ENCODE assay signal across 11 cellular contexts in genomic region chr15:74788042-74788715, GRCh38. TPM values are rescaled to one million over a fixed set of nuclear protein-coding genes. Genes with fewer than 3 reads are reported as not detected.
DNase-seq lines count a peak whose midpoint lies in the region; ATAC-seq, FAIRE-seq and TF ChIP-seq lines count a peak whose summit lies in the region.
"Had no signal": no experiment of that assay in that cellular context is flagged by ENCODE, and none has a peak within 500 bp of the region (broad histone marks: within the 10 kb centered on the region; RNA-seq: fewer than 3 reads in every experiment).

No MANE protein-coding gene starts in this region.

- peak overlapping the region; percentile 85 to 96 (median 92) for H3K4me3 Mint-ChIP-seq in CD4-positive, alpha-beta memory T cell
- no peak overlapping the region for H3K4me3 Mint-ChIP-seq in nephron progenitor cell

- H3K4me1 ChIP-seq in CD4-positive, alpha-beta memory T cell (ENCODE audit: insufficient read depth, low read length), result peaks cover 96% of the 10 kb centered on the region
- H3K4me1 ChIP-seq in K562 (replicated peaks in 1 of 2; ENCODE audit: control insufficient read depth in 2 of 2, insufficient read depth in 2 of 2, low read length in 2 of 2), result peaks cover 40 to 64% of the 10 kb centered on the region in 2 experiments

- peaks cover 0 to 3% (median 0%) of the 10 kb centered on the region in 8 donors for H3K9me3 Mint-ChIP-seq in CD4-positive, alpha-beta memory T cell
- no peaks in the 10 kb centered on the region for H3K9me3 Mint-ChIP-seq in nephron progenitor cell

- peaks cover 13 to 52% of the 10 kb centered on the region in 2 donors for H3K36me3 Mint-ChIP-seq in CD4-positive, alpha-beta memory T cell
- peaks cover 4% of the 10 kb centered on the region for H3K36me3 Mint-ChIP-seq in nephron progenitor cell (ENCODE audit: low read depth)

- TF ChIP-seq POLR2A in K562 (conservative IDR thresholded peaks at IDR 0.05), result no peak

- H3K36me3 ChIP-seq in CD4-positive, alpha-beta memory T cell (ENCODE audit: insufficient read depth, low read length), result peaks cover 11% of the 10 kb centered on the region
- peaks cover 74% of the 10 kb centered on the region; the same call in 2 of the 3 replicates for H3K36me3 ChIP-seq in K562 (ENCODE audit: control insufficient read depth, insufficient read depth, low read length)
- H3K36me3 ChIP-seq: prostate gland, tibial artery had no signal

- TF ChIP-seq CTCF in K562 (IDR thresholded peaks at IDR 0.05 in 2 of 3, conservative IDR thresholded peaks at IDR 0.05 in 1 of 3; ENCODE audit: insufficient read depth in 2 of 3, low read depth in 1 of 3, low read length in 3 of 3), result no peak
- TF ChIP-seq CTCF in nephron progenitor cell (IDR thresholded peaks at IDR 0.05), result no peak

- intact Hi-C loops in CD4-positive, alpha-beta memory T cell (cut with micrococcal nuclease), result loop anchor here (5.0 kb wide), 2 partner anchors 149 to 171 kb away; partner anchors contain the start of genes CLK3 and COX5A
- intact Hi-C loops in K562 (cut with micrococcal nuclease), result no loop called here

- DNase-seq in CD4-positive, alpha-beta memory T cell, result peak in 1 of 5 donors; percentile 27
- DNase-seq in Jurkat, Clone E6-1 (ENCODE audit: low read depth, low spot score), result no peak
- no peak for DNase-seq in K562 (ENCODE audit: extremely low read depth in 1 of 4, low spot score in 3 of 4)
- no peak for DNase-seq in nephron progenitor cell
- DNase-seq in iPS-NIHi7 (ENCODE audit: extremely low spot score), result no peak
- DNase-seq in inferior parietal cortex (ENCODE audit: extremely low spot score), result no peak
- DNase-seq in DMS153 (lab: John Stamatoyannopoulos, UW), result no peak
- DNase-seq: NCI-H2029 treated with DMSO at 0.1 percent for 48 hours had no signal

- no peaks in the 10 kb centered on the region for H3K27me3 Mint-ChIP-seq in CD4-positive, alpha-beta memory T cell
- peaks cover 9% of the 10 kb centered on the region for H3K27me3 Mint-ChIP-seq in nephron progenitor cell (ENCODE audit: low read depth, poor library complexity)

- TF ChIP-seq RAD21 in K562 (CRISPR knock-in tag; conservative IDR thresholded peaks at IDR 0.05 in 1 of 2, IDR thresholded peaks at IDR 0.05 in 1 of 2), result no peak

- H3K4me3 ChIP-seq in CD4-positive, alpha-beta memory T cell (ENCODE audit: low read length in 2 of 2), result peak overlapping the region; percentile 55 to 69
- peak overlapping the region; percentile 46 for H3K4me3 ChIP-seq in Jurkat, Clone E6-1 (ENCODE audit: low read length)
- no peak overlapping the region for H3K4me3 ChIP-seq in K562
- H3K4me3 ChIP-seq: prostate gland, tibial artery had no signal

- CTCF ChIA-PET in CD4-positive, alpha-beta memory T cell (lab: Charles Lee; ENCODE audit: partially characterized antibody), result interaction anchor here (0.7 to 36.4 kb wide), 18 partner anchors 7 to 171 kb away, joined by 3 to 1908 read pairs (median 4); partner anchors contain the start of genes CLK3, COX5A, CSK and LMAN1L
- CTCF ChIA-PET in K562 (lab: Yijun Ruan, JAX; ENCODE audit: low intra/inter-chr PET ratio), result interaction anchor here (1.2 kb wide), 1 partner anchor 12 kb away, joined by 3 read pairs; no protein-coding TSS in a partner anchor

- BruUV-seq in K562 (replicated peaks; lab: Mats Ljungman, UMichigan), result no TSS peak

- no peak for FAIRE-seq in K562 (lab: Jason Lieb, UNC)

- no peak for TF ChIP-seq EP300 in K562 (IDR thresholded peaks at IDR 0.05; ENCODE audit: low read length)

- H3K9me1 ChIP-seq in K562 (ENCODE audit: control insufficient read depth, insufficient read depth, low read length), result no peaks in the 10 kb centered on the region

- H4K20me1 ChIP-seq in K562 (replicated peaks; ENCODE audit: control insufficient read depth, insufficient read depth, low read length), result peaks cover 40% of the 10 kb centered on the region

- peak overlapping the region; percentile 86 for H3K27ac ChIP-seq in CD4-positive, alpha-beta memory T cell (ENCODE audit: low read depth, low read length)
- H3K27ac ChIP-seq in K562 (ENCODE audit: extremely low read depth, low read depth, low read length), result no peak overlapping the region

- in situ Hi-C loops in K562 (cut with MboI), result no loop called here

- H3K79me2 ChIP-seq in K562 (ENCODE audit: control insufficient read depth, insufficient read depth, low read length), result peaks cover 96% of the 10 kb centered on the region

- H3K9me3 ChIP-seq in CD4-positive, alpha-beta memory T cell (ENCODE audit: control insufficient read depth in 1 of 2, low read length in 2 of 2), result no peaks in the 10 kb centered on the region
- no peaks in the 10 kb centered on the region for H3K9me3 ChIP-seq in K562 (replicated peaks; ENCODE audit: control insufficient read depth, insufficient read depth, low read depth, low read length)
- H3K9me3 ChIP-seq: prostate gland, tibial artery had no signal

- POLR2A ChIA-PET in CD4-positive, alpha-beta memory T cell (lab: Charles Lee; ENCODE audit: partially characterized antibody), result interaction anchor here (0.7 to 24.9 kb wide), 21 partner anchors 2 to 666 kb away, joined by 3 to 1342 read pairs (median 7); partner anchors contain the start of genes C15orf39, CLK3, COX5A and CSK
- POLR2A ChIA-PET in K562 (lab: Yijun Ruan, JAX), result interaction anchor here (0.5 to 1.1 kb wide), 4 partner anchors 8 to 161 kb away, joined by 3 to 8 read pairs (median 3); no protein-coding TSS in a partner anchor

- H3K27me3 ChIP-seq in CD4-positive, alpha-beta memory T cell (ENCODE audit: insufficient read depth, low read length), result no peaks in the 10 kb centered on the region
- H3K27me3 ChIP-seq in K562 (ENCODE audit: control insufficient read depth in 2 of 2, insufficient read depth in 2 of 2, low read length in 2 of 2), result no peaks in the 10 kb centered on the region
- H3K27me3 ChIP-seq: tibial artery had no signal

- peaks cover 44 to 98% (median 72%) of the 10 kb centered on the region in 4 donors for H3K4me1 Mint-ChIP-seq in CD4-positive, alpha-beta memory T cell
- peaks cover 79% of the 10 kb centered on the region for H3K4me1 Mint-ChIP-seq in nephron progenitor cell

- no peak overlapping the region for H2AFZ ChIP-seq in K562 (ENCODE audit: low read depth, low read length)

- WGBS in K562 (ENCODE audit: insufficient coverage, low coverage, missing lambda C conversion rate), result 63% methylated on average over 8 of the region's 8 CpGs

- H3K27ac Mint-ChIP-seq in CD4-positive, alpha-beta memory T cell, result peak overlapping the region; percentile 95 to 99 (median 98)
- peak overlapping the region; percentile 75 for H3K27ac Mint-ChIP-seq in nephron progenitor cell

- ATAC-seq in K562 (no peak), HG03342 (IDR thresholded peaks at IDR 0.05; ENCODE audit: unreplicated experiment) (no peak)

- H3K4me2 ChIP-seq in K562 (ENCODE audit: insufficient read depth, low read length), result no peak overlapping the region

- peak overlapping the region in 1 of 2 experiments; percentile 77; a peak in 2 of 4 replicates for H3K9ac ChIP-seq in K562 (ENCODE audit: insufficient read depth in 1 of 2, low read depth in 2 of 2, low read length in 2 of 2)

RNA-seq across cellular contexts. Expression of gene CSK, which starts 6.3 kb away (rescaled TPM):
- total RNA-seq in CD4-positive, alpha-beta memory T cell, result 100 to 1,000 TPM; 234 to 247 TPM
- 100 to 1,000 TPM in 1 of 2 donors, 10 to 100 TPM in 1; 72.5 to 125 TPM for polyA plus RNA-seq in CD4-positive, alpha-beta memory T cell
- polyA plus RNA-seq in Jurkat, Clone E6-1 (2012; ENCODE audit: insufficient read depth, insufficient read length), result 222 TPM
- total RNA-seq in K562 (2011; cell fraction: chromatin; rRNA removed; ENCODE audit: low replicate concordance), result 52.2 and 176 TPM in 2 replicates
- 117 and 118 TPM in 2 replicates for total RNA-seq in K562 (2011; cell fraction: nucleolus; rRNA removed)
- total RNA-seq in K562 (2011; cell fraction: nucleoplasm; rRNA removed), result 62.6 and 63.9 TPM in 2 replicates
- total RNA-seq in K562 (2014; rRNA removed), result 22.7 and 25.4 TPM in 2 replicates
- 9.2 and 13.8 TPM in 2 replicates for total RNA-seq in K562 (2014; rRNA removed; fragmentation: Illumina TruSeq; extraction: Trizol)
- 22.5 and 24.8 TPM in 2 replicates for total RNA-seq in K562 (2015; rRNA removed; fragmentation: Illumina TruSeq; extraction: Trizol)
- 108 and 112 TPM in 2 replicates for total RNA-seq in K562 (2021)
- 17.2 and 21.5 TPM in 2 replicates for polyA plus RNA-seq in K562 (2011; rRNA removed)
- polyA plus RNA-seq in K562 (2011; cell fraction: cytosol; rRNA removed), result 16.6 and 23.4 TPM in 2 replicates
- polyA plus RNA-seq in K562 (2011; cell fraction: nucleus; rRNA removed), result 82.8 and 107 TPM in 2 replicates
- polyA plus RNA-seq in K562 (2012), result 62.3 and 74.3 TPM in 2 replicates
- 63.0 and 74.3 TPM in 2 replicates for polyA plus RNA-seq in K562 (2014; fragmentation: Illumina TruSeq; extraction: Trizol)
- 1 to 10 TPM; 1.5 to 2.4 TPM for polyA plus RNA-seq in K562 (2014; fragmentation: Nextera tagmentation; extraction: Ambion mirVana)
- polyA plus RNA-seq in K562 (2014; rRNA removed), result 32.6 and 41.5 TPM in 2 replicates
- 13.5 and 19.1 TPM in 2 replicates for polyA minus RNA-seq in K562 (2011; rRNA and poly(A)+ RNA removed)
- 39.6 and 42.3 TPM in 2 replicates for polyA minus RNA-seq in K562 (2011; cell fraction: cytosol; rRNA and poly(A)+ RNA removed)
- polyA minus RNA-seq in K562 (2011; cell fraction: nucleus; rRNA and poly(A)+ RNA removed), result 24.8 and 30.3 TPM in 2 replicates

RNA-seq across cellular contexts. Expression of gene LMAN1L, which starts 24.5 kb away (rescaled TPM):
- under 1 TPM; 0.23 to 0.39 TPM for total RNA-seq in CD4-positive, alpha-beta memory T cell
- polyA plus RNA-seq in CD4-positive, alpha-beta memory T cell, result not detected
- polyA plus RNA-seq in Jurkat, Clone E6-1 (2012; ENCODE audit: insufficient read depth, insufficient read length), result not detected
- total RNA-seq in K562 (2011; cell fraction: chromatin; rRNA removed; ENCODE audit: low replicate concordance), result not detected in 2 replicates
- 0.17 TPM in 1 of 2 replicates, not detected in the other for total RNA-seq in K562 (2011; cell fraction: nucleolus; rRNA removed)
- total RNA-seq in K562 (2011; cell fraction: nucleoplasm; rRNA removed), result not detected in 2 replicates
- total RNA-seq in K562 (2014; rRNA removed), result not detected in 2 replicates
- total RNA-seq in K562 (2014; rRNA removed; fragmentation: Illumina TruSeq; extraction: Trizol), result not detected in 2 replicates
- total RNA-seq in K562 (2015; rRNA removed; fragmentation: Illumina TruSeq; extraction: Trizol), result not detected in 2 replicates
- not detected in 2 replicates for total RNA-seq in K562 (2021)
- polyA plus RNA-seq in K562 (2011; rRNA removed), result not detected in 2 replicates
- not detected in 2 replicates for polyA plus RNA-seq in K562 (2011; cell fraction: cytosol; rRNA removed)
- not detected in 2 replicates for polyA plus RNA-seq in K562 (2011; cell fraction: nucleus; rRNA removed)
- polyA plus RNA-seq in K562 (2012), result not detected in 2 replicates
- not detected in 2 replicates for polyA plus RNA-seq in K562 (2014; fragmentation: Illumina TruSeq; extraction: Trizol)
- polyA plus RNA-seq in K562 (2014; fragmentation: Nextera tagmentation; extraction: Ambion mirVana), result not detected
- polyA plus RNA-seq in K562 (2014; rRNA removed), result not detected in 2 replicates
- polyA minus RNA-seq in K562 (2011; rRNA and poly(A)+ RNA removed), result not detected in 2 replicates
- not detected in 2 replicates for polyA minus RNA-seq in K562 (2011; cell fraction: cytosol; rRNA and poly(A)+ RNA removed)
- not detected in 2 replicates for polyA minus RNA-seq in K562 (2011; cell fraction: nucleus; rRNA and poly(A)+ RNA removed)

RNA-seq across cellular contexts. Expression of gene CPLX3, which starts 38.2 kb away (rescaled TPM):
- total RNA-seq in CD4-positive, alpha-beta memory T cell, result not detected
- not detected for polyA plus RNA-seq in CD4-positive, alpha-beta memory T cell
- not detected for polyA plus RNA-seq in Jurkat, Clone E6-1 (2012; ENCODE audit: insufficient read depth, insufficient read length)
- total RNA-seq in K562 (2011; cell fraction: chromatin; rRNA removed; ENCODE audit: low replicate concordance), result not detected in 2 replicates
- total RNA-seq in K562 (2011; cell fraction: nucleolus; rRNA removed), result not detected in 2 replicates
- total RNA-seq in K562 (2011; cell fraction: nucleoplasm; rRNA removed), result not detected in 2 replicates
- total RNA-seq in K562 (2014; rRNA removed), result not detected in 2 replicates
- total RNA-seq in K562 (2014; rRNA removed; fragmentation: Illumina TruSeq; extraction: Trizol), result not detected in 2 replicates
- not detected in 2 replicates for total RNA-seq in K562 (2015; rRNA removed; fragmentation: Illumina TruSeq; extraction: Trizol)
- not detected in 2 replicates for total RNA-seq in K562 (2021)
- polyA plus RNA-seq in K562 (2011; rRNA removed), result not detected in 2 replicates
- 0.04 TPM in 1 of 2 replicates, not detected in the other for polyA plus RNA-seq in K562 (2011; cell fraction: cytosol; rRNA removed)
- polyA plus RNA-seq in K562 (2011; cell fraction: nucleus; rRNA removed), result 0.04 TPM in 1 of 2 replicates, not detected in the other
- polyA plus RNA-seq in K562 (2012), result not detected in 2 replicates
- not detected in 2 replicates for polyA plus RNA-seq in K562 (2014; fragmentation: Illumina TruSeq; extraction: Trizol)
- not detected for polyA plus RNA-seq in K562 (2014; fragmentation: Nextera tagmentation; extraction: Ambion mirVana)
- polyA plus RNA-seq in K562 (2014; rRNA removed), result not detected in 2 replicates
- polyA minus RNA-seq in K562 (2011; rRNA and poly(A)+ RNA removed), result not detected in 2 replicates
- polyA minus RNA-seq in K562 (2011; cell fraction: cytosol; rRNA and poly(A)+ RNA removed), result not detected in 2 replicates
- polyA minus RNA-seq in K562 (2011; cell fraction: nucleus; rRNA and poly(A)+ RNA removed), result not detected in 2 replicates

RNA-seq across cellular contexts. Expression of gene CYP1A2, which starts 39.5 kb away (rescaled TPM):
- total RNA-seq in CD4-positive, alpha-beta memory T cell, result not detected
- not detected for polyA plus RNA-seq in CD4-positive, alpha-beta memory T cell
- polyA plus RNA-seq in Jurkat, Clone E6-1 (2012; ENCODE audit: insufficient read depth, insufficient read length), result not detected
- not detected in 2 replicates for total RNA-seq in K562 (2011; cell fraction: chromatin; rRNA removed; ENCODE audit: low replicate concordance)
- not detected in 2 replicates for total RNA-seq in K562 (2011; cell fraction: nucleolus; rRNA removed)
- not detected in 2 replicates for total RNA-seq in K562 (2011; cell fraction: nucleoplasm; rRNA removed)
- total RNA-seq in K562 (2014; rRNA removed) (not detected in 2 replicates), K562 (2014; rRNA removed; fragmentation: Illumina TruSeq; extraction: Trizol) (not detected in 2 replicates), K562 (2015; rRNA removed; fragmentation: Illumina TruSeq; extraction: Trizol) (not detected in 2 replicates), K562 (2021) (not detected in 2 replicates)
- polyA plus RNA-seq in K562 (2011; rRNA removed) (not detected in 2 replicates), K562 (2014; fragmentation: Illumina TruSeq; extraction: Trizol) (not detected in 2 replicates), K562 (2014; fragmentation: Nextera tagmentation; extraction: Ambion mirVana) (not detected), K562 (2014; rRNA removed) (not detected in 2 replicates)
- polyA plus RNA-seq in K562 (2011; cell fraction: cytosol; rRNA removed), result not detected in 2 replicates
- not detected in 2 replicates for polyA plus RNA-seq in K562 (2011; cell fraction: nucleus; rRNA removed)
- not detected in 2 replicates for polyA plus RNA-seq in K562 (2012)
- polyA minus RNA-seq in K562 (2011; rRNA and poly(A)+ RNA removed), result not detected in 2 replicates
- polyA minus RNA-seq in K562 (2011; cell fraction: cytosol; rRNA and poly(A)+ RNA removed), result not detected in 2 replicates
- not detected in 2 replicates for polyA minus RNA-seq in K562 (2011; cell fraction: nucleus; rRNA and poly(A)+ RNA removed)

RNA-seq across cellular contexts. Expression of gene ULK3, which starts 54.8 kb away (rescaled TPM):
- total RNA-seq in CD4-positive, alpha-beta memory T cell, result 10 to 100 TPM; 84.9 to 88.3 TPM
- polyA plus RNA-seq in CD4-positive, alpha-beta memory T cell, result 10 to 100 TPM; 33.6 to 38.5 TPM
- polyA plus RNA-seq in Jurkat, Clone E6-1 (2012; ENCODE audit: insufficient read depth, insufficient read length), result 91.9 TPM
- total RNA-seq in K562 (2011; cell fraction: chromatin; rRNA removed; ENCODE audit: low replicate concordance), result 107 and 242 TPM in 2 replicates
- 124 and 125 TPM in 2 replicates for total RNA-seq in K562 (2011; cell fraction: nucleolus; rRNA removed)
- 82.4 and 89.4 TPM in 2 replicates for total RNA-seq in K562 (2011; cell fraction: nucleoplasm; rRNA removed)
- total RNA-seq in K562 (2014; rRNA removed) (34.9 and 35.9 TPM in 2 replicates), K562 (2014; rRNA removed; fragmentation: Illumina TruSeq; extraction: Trizol) (18.2 and 19.3 TPM in 2 replicates), K562 (2015; rRNA removed; fragmentation: Illumina TruSeq; extraction: Trizol) (24.9 and 25.5 TPM in 2 replicates), K562 (2021) (36.9 and 38.3 TPM in 2 replicates)
- polyA plus RNA-seq in K562 (2011; rRNA removed) (61.5 and 68.0 TPM in 2 replicates), K562 (2014; fragmentation: Illumina TruSeq; extraction: Trizol) (43.2 and 49.7 TPM in 2 replicates), K562 (2014; fragmentation: Nextera tagmentation; extraction: Ambion mirVana) (under 1 TPM; 0.68 to 0.88 TPM), K562 (2014; rRNA removed) (60.9 and 62.5 TPM in 2 replicates)
- 45.9 and 75.1 TPM in 2 replicates for polyA plus RNA-seq in K562 (2011; cell fraction: cytosol; rRNA removed)
- polyA plus RNA-seq in K562 (2011; cell fraction: nucleus; rRNA removed), result 426 and 551 TPM in 2 replicates
- 42.4 and 44.3 TPM in 2 replicates for polyA plus RNA-seq in K562 (2012)
- 23.1 and 27.7 TPM in 2 replicates for polyA minus RNA-seq in K562 (2011; rRNA and poly(A)+ RNA removed)
- polyA minus RNA-seq in K562 (2011; cell fraction: cytosol; rRNA and poly(A)+ RNA removed), result 13.6 and 16.5 TPM in 2 replicates
- polyA minus RNA-seq in K562 (2011; cell fraction: nucleus; rRNA and poly(A)+ RNA removed), result 38.5 and 48.7 TPM in 2 replicates
